In genomic region chr2:131635576-131635975, GRCh38 we compare ENCODE assay signal across 36 cellular contexts.
"Had no signal": no experiment of that assay in that cellular context is flagged by ENCODE, and none has a peak within 500 bp of the region (broad histone marks: within the 10 kb centered on the region; RNA-seq: fewer than 3 reads in every experiment).

No MANE protein-coding gene starts in this region.

- H3K9me3 ChIP-seq: ascending aorta had no signal

- H3K4me1 Mint-ChIP-seq: activated B cell treated with CpG ODN at 0.5 μM for 24 hours; activated CD4-positive, alpha-beta T cell treated with anti-CD3 and anti-CD28 coated beads, Interleukin-2, amount 10 ng/mL, durations not matched to agents 24 days and 14 days; activated naive CD4-positive, alpha-beta T cell treated with anti-CD3 and anti-CD28 coated beads, Interleukin-2, amount 10 ng/mL, durations not matched to agents 7 days and 5 days; activated naive CD4-positive, alpha-beta T cell treated with anti-CD3 and anti-CD28 coated beads, Interleukin-2, amount 50 U/mL, for 24 hours; activated naive CD8-positive, alpha-beta T cell treated with anti-CD3 and anti-CD28 coated beads, Interleukin-2, amount 10 ng/mL, durations not matched to agents 7 days and 5 days; activated naive CD8-positive, alpha-beta T cell treated with anti-CD3 and anti-CD28 coated beads, Interleukin-2, amount 50 U/mL, for 24 hours; activated T-helper 17 cell treated with anti-CD3 and anti-CD28 coated beads, Interleukin-2, amount 50 U/mL, for 72 hours; central memory CD8-positive, alpha-beta T cell had no signal

- H3K36me3 Mint-ChIP-seq: activated CD4-positive, alpha-beta memory T cell treated with anti-CD3 and anti-CD28 coated beads for 36 hours; activated naive CD4-positive, alpha-beta T cell treated with anti-CD3 and anti-CD28 coated beads, Interleukin-2, amount 10 ng/mL, durations not matched to agents 7 days and 5 days; activated naive CD4-positive, alpha-beta T cell treated with anti-CD3 and anti-CD28 coated beads, Interleukin-2, amount 50 U/mL, for 24 hours; activated naive CD8-positive, alpha-beta T cell; activated naive CD8-positive, alpha-beta T cell treated with anti-CD3 and anti-CD28 coated beads, Interleukin-2, amount 10 ng/mL, durations not matched to agents 7 days and 5 days; brain had no signal

- H3K4me3 Mint-ChIP-seq: activated B cell treated with CpG ODN at 0.5 μM for 24 hours; activated CD4-positive, alpha-beta memory T cell treated with anti-CD3 and anti-CD28 coated beads for 36 hours; activated CD4-positive, alpha-beta T cell treated with anti-CD3 and anti-CD28 coated beads, Interleukin-2, amount 10 ng/mL, durations not matched to agents 24 days and 14 days; activated CD8-positive, alpha-beta T cell treated with anti-CD3 and anti-CD28 coated beads for 36 hours; activated naive CD4-positive, alpha-beta T cell treated with anti-CD3 and anti-CD28 coated beads, Interleukin-2, amount 10 ng/mL, durations not matched to agents 7 days and 5 days; activated naive CD4-positive, alpha-beta T cell treated with anti-CD3 and anti-CD28 coated beads, Interleukin-2, amount 50 U/mL, for 24 hours; activated naive CD8-positive, alpha-beta T cell; activated naive CD8-positive, alpha-beta T cell treated with anti-CD3 and anti-CD28 coated beads, Interleukin-2, amount 10 ng/mL, durations not matched to agents 7 days and 5 days; activated naive CD8-positive, alpha-beta T cell treated with anti-CD3 and anti-CD28 coated beads, Interleukin-2, amount 50 U/mL, for 24 hours; activated T-cell treated with anti-CD3 and anti-CD28 coated beads, Interleukin-2, amount 50 U/mL, for 4 hours; activated T-cell treated with anti-CD3 and anti-CD28 coated beads, Interleukin-2, amount 50 U/mL, for 72 hours; activated T-helper 1 cell treated with anti-CD3 and anti-CD28 coated beads, Interleukin-12 subunit alpha, Interleukin-12 subunit beta, Interleukin-2, Interleukin-4 antibody, amounts not matched to agents 30 ng/mL and 10 ng/mL and 1 ng/mL, durations not matched to agents 14 hours and 24 hours and 36 hours; activated T-helper 17 cell treated with anti-CD3 and anti-CD28 coated beads, Interleukin-2, amount 50 U/mL, for 72 hours; brain; central memory CD8-positive, alpha-beta T cell; T-helper 1 cell treated with Interleukin-12 subunit alpha and Interleukin-12 subunit beta and Interleukin-4 antibody, amounts not matched to agents 30 μg/mL and 1 μg/mL, for 36 hours; T-helper 2 cell treated with Interferon-gamma antibody and Interleukin-4, amounts not matched to agents 5 μg/mL and 100 μg/mL, for 36 hours had no signal

- H3K27me3 ChIP-seq: ascending aorta, cardiac muscle cell had no signal

- H3K27ac Mint-ChIP-seq: activated B cell treated with CpG ODN at 0.5 μM for 24 hours; activated CD4-positive, alpha-beta memory T cell treated with anti-CD3 and anti-CD28 coated beads for 36 hours; activated CD4-positive, alpha-beta T cell treated with anti-CD3 and anti-CD28 coated beads, Interleukin-2, amount 10 ng/mL, durations not matched to agents 24 days and 14 days; activated CD8-positive, alpha-beta T cell treated with anti-CD3 and anti-CD28 coated beads for 36 hours; activated naive CD4-positive, alpha-beta T cell treated with anti-CD3 and anti-CD28 coated beads, Interleukin-2, amount 10 ng/mL, durations not matched to agents 7 days and 5 days; activated naive CD4-positive, alpha-beta T cell treated with anti-CD3 and anti-CD28 coated beads, Interleukin-2, amount 50 U/mL, for 24 hours; activated naive CD8-positive, alpha-beta T cell; activated naive CD8-positive, alpha-beta T cell treated with anti-CD3 and anti-CD28 coated beads, Interleukin-2, amount 10 ng/mL, durations not matched to agents 7 days and 5 days; activated naive CD8-positive, alpha-beta T cell treated with anti-CD3 and anti-CD28 coated beads, Interleukin-2, amount 50 U/mL, for 24 hours; activated T-cell treated with anti-CD3 and anti-CD28 coated beads, Interleukin-2, amount 50 U/mL, for 72 hours; activated T-helper 1 cell treated with anti-CD3 and anti-CD28 coated beads, Interleukin-12 subunit alpha, Interleukin-12 subunit beta, Interleukin-2, Interleukin-4 antibody, amounts not matched to agents 30 ng/mL and 10 ng/mL and 1 ng/mL, durations not matched to agents 14 hours and 24 hours and 36 hours; activated T-helper 17 cell treated with anti-CD3 and anti-CD28 coated beads, Interleukin-2, amount 50 U/mL, for 72 hours; brain; T-helper 1 cell treated with Interleukin-12 subunit alpha and Interleukin-12 subunit beta and Interleukin-4 antibody, amounts not matched to agents 30 μg/mL and 1 μg/mL, for 36 hours; T-helper 2 cell treated with Interferon-gamma antibody and Interleukin-4, amounts not matched to agents 5 μg/mL and 100 μg/mL, for 36 hours had no signal

- H3K27ac ChIP-seq: ascending aorta, cardiac muscle cell, VCaP had no signal

- ATAC-seq: activated CD8-positive, alpha-beta T cell treated with anti-CD3 and anti-CD28 coated beads for 36 hours; activated naive CD8-positive, alpha-beta T cell treated with anti-CD3 and anti-CD28 coated beads, Interleukin-2, amount 50 U/mL, for 24 hours; activated T-cell treated with anti-CD3 and anti-CD28 coated beads, Interleukin-2, amount 50 U/mL, for 4 hours; activated T-cell treated with anti-CD3 and anti-CD28 coated beads, Interleukin-2, amount 50 U/mL, for 72 hours; activated T-helper 17 cell treated with anti-CD3 and anti-CD28 coated beads, Interleukin-2, amount 50 U/mL, for 72 hours had no signal

- DNase-seq: activated B cell treated with CpG ODN at 0.5 μM for 24 hours; activated CD4-positive, alpha-beta memory T cell treated with anti-CD3 and anti-CD28 coated beads for 36 hours; activated CD4-positive, alpha-beta T cell treated with anti-CD3 and anti-CD28 coated beads for 4 hours; activated CD4-positive, alpha-beta T cell treated with anti-CD3 and anti-CD28 coated beads, Interleukin-2, amount 10 ng/mL, durations not matched to agents 24 days and 14 days; activated CD4-positive, alpha-beta T cell treated with anti-CD3 and anti-CD28 coated beads, Interleukin-2, amount 50 U/mL, for 1 hour; activated CD4-positive, alpha-beta T cell treated with anti-CD3 and anti-CD28 coated beads, Interleukin-2, amount 50 U/mL, for 4 hours; activated CD4-positive, CD25-positive, alpha-beta regulatory T cell treated with anti-CD3 and anti-CD28 coated beads, Interleukin-2, amount 50 U/mL, for 72 hours; activated CD8-positive, alpha-beta memory T cell treated with anti-CD3 and anti-CD28 coated beads, Interleukin-2, amount 50 U/mL, for 4 hours; activated CD8-positive, alpha-beta T cell treated with anti-CD3 and anti-CD28 coated beads for 36 hours; activated naive CD4-positive, alpha-beta T cell treated with anti-CD3 and anti-CD28 coated beads, Interleukin-2, amount 10 ng/mL, durations not matched to agents 7 days and 5 days; activated naive CD4-positive, alpha-beta T cell treated with Interleukin-2 at 50 U/mL for 16 hours; activated naive CD8-positive, alpha-beta T cell treated with anti-CD3 and anti-CD28 coated beads, Interleukin-2, amount 10 ng/mL, durations not matched to agents 7 days and 5 days; activated naive CD8-positive, alpha-beta T cell treated with anti-CD3 and anti-CD28 coated beads, Interleukin-2, amount 50 U/mL, for 24 hours; activated T-cell treated with anti-CD3 and anti-CD28 coated beads for 4 hours; activated T-cell treated with anti-CD3 and anti-CD28 coated beads, Interleukin-2, amount 50 U/mL, for 1 hour; activated T-cell treated with anti-CD3 and anti-CD28 coated beads, Interleukin-2, amount 50 U/mL, for 4 hours; activated T-cell treated with anti-CD3 and anti-CD28 coated beads, Interleukin-2, amount 50 U/mL, for 72 hours; amygdala; anterior cingulate cortex; caudate nucleus; cerebellar nuclear complex; SW 1271; T-helper 1 cell; T-helper 2 cell; T-helper 9 cell had no signal

- H3K4me3 ChIP-seq: ascending aorta, cardiac muscle cell had no signal

- H3K4me1 ChIP-seq: ascending aorta had no signal

- H3K27me3 Mint-ChIP-seq: activated naive CD4-positive, alpha-beta T cell treated with anti-CD3 and anti-CD28 coated beads, Interleukin-2, amount 50 U/mL, for 24 hours; activated naive CD8-positive, alpha-beta T cell treated with anti-CD3 and anti-CD28 coated beads, Interleukin-2, amount 50 U/mL, for 24 hours; activated T-helper 17 cell treated with anti-CD3 and anti-CD28 coated beads, Interleukin-2, amount 50 U/mL, for 72 hours; brain had no signal

- H3K9me3 Mint-ChIP-seq: activated B cell treated with CpG ODN at 0.5 μM for 24 hours; activated CD4-positive, alpha-beta memory T cell treated with anti-CD3 and anti-CD28 coated beads for 36 hours; activated CD4-positive, alpha-beta T cell treated with anti-CD3 and anti-CD28 coated beads, Interleukin-2, amount 10 ng/mL, durations not matched to agents 24 days and 14 days; activated CD8-positive, alpha-beta T cell treated with anti-CD3 and anti-CD28 coated beads for 36 hours; activated naive CD4-positive, alpha-beta T cell treated with anti-CD3 and anti-CD28 coated beads, Interleukin-2, amount 10 ng/mL, durations not matched to agents 7 days and 5 days; activated naive CD4-positive, alpha-beta T cell treated with anti-CD3 and anti-CD28 coated beads, Interleukin-2, amount 50 U/mL, for 24 hours; activated naive CD8-positive, alpha-beta T cell treated with anti-CD3 and anti-CD28 coated beads, Interleukin-2, amount 10 ng/mL, durations not matched to agents 7 days and 5 days; activated naive CD8-positive, alpha-beta T cell treated with anti-CD3 and anti-CD28 coated beads, Interleukin-2, amount 50 U/mL, for 24 hours; activated T-cell treated with anti-CD3 and anti-CD28 coated beads, Interleukin-2, amount 50 U/mL, for 4 hours; activated T-cell treated with anti-CD3 and anti-CD28 coated beads, Interleukin-2, amount 50 U/mL, for 72 hours; activated T-helper 1 cell treated with anti-CD3 and anti-CD28 coated beads, Interleukin-12 subunit alpha, Interleukin-12 subunit beta, Interleukin-2, Interleukin-4 antibody, amounts not matched to agents 30 ng/mL and 10 ng/mL and 1 ng/mL, durations not matched to agents 14 hours and 24 hours and 36 hours; activated T-helper 17 cell treated with anti-CD3 and anti-CD28 coated beads, Interleukin-2, amount 50 U/mL, for 72 hours; central memory CD8-positive, alpha-beta T cell; T-helper 1 cell treated with Interleukin-12 subunit alpha and Interleukin-12 subunit beta and Interleukin-4 antibody, amounts not matched to agents 30 μg/mL and 1 μg/mL, for 36 hours; T-helper 2 cell treated with Interferon-gamma antibody and Interleukin-4, amounts not matched to agents 5 μg/mL and 100 μg/mL, for 36 hours had no signal

- H3K36me3 ChIP-seq: ascending aorta, cardiac muscle cell had no signal
